Comparison of ENCODE assay signal across 14 cellular contexts in the genomic region with DNA sequence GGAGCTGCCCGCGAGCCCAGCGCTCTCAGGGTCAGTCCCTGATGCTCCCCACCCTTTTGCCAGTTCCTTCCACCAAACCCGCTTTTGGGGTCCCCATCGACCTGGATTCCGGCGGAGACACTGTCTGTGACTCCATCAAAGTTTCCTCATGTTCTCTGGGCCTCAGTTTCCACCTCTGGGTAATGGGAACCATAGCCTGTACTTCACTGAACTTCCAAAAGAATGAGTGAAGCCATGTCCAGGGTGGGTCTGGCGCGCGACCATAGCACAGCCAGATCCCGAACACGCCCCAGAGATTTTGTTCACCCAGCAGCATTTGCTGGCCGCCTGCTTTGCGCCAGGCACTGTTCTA. TPM values are rescaled to one million over a fixed set of nuclear protein-coding genes. Genes with fewer than 3 reads are reported as not detected.
A peak's percentile ranks its signal among the peaks of the same experiment; 100 is the strongest.
DNase-seq lines count a peak whose midpoint lies in the region; ATAC-seq, FAIRE-seq and TF ChIP-seq lines count a peak whose summit lies in the region.
"Had no signal": no experiment of that assay in that cellular context is flagged by ENCODE, and none has a peak within 500 bp of the region (broad histone marks: within the 10 kb centered on the region; RNA-seq: fewer than 3 reads in every experiment).

No MANE protein-coding gene starts in this region.

- no peak for ATAC-seq in HepG2
- ATAC-seq in right lobe of liver, result no peak
- ATAC-seq in naive thymus-derived CD4-positive, alpha-beta T cell, result no peak
- no peak for ATAC-seq in GM18907 (IDR thresholded peaks at IDR 0.05; ENCODE audit: unreplicated experiment)

- no TSS peak for BruUV-seq in HepG2 (replicated peaks; lab: Mats Ljungman, UMichigan)

- H3K9me3 Mint-ChIP-seq in naive thymus-derived CD4-positive, alpha-beta T cell, result peaks cover 0 to 6% (median 0%) of the 10 kb centered on the region in 11 donors
- H3K9me3 Mint-ChIP-seq: activated B cell treated with CpG ODN at 0.5 μM for 24 hours had no signal

- H3K4me3 Mint-ChIP-seq in naive thymus-derived CD4-positive, alpha-beta T cell, result peak overlapping the region in 8 of 10 donors; percentile 17 to 68 (median 38)
- H3K4me3 Mint-ChIP-seq: activated B cell treated with CpG ODN at 0.5 μM for 24 hours had no signal

- peak overlapping the region; percentile 40; the same call in 1 of the 2 replicates for H3K4me2 ChIP-seq in HepG2 (ENCODE audit: low read depth, low read length)

- H3K27ac ChIP-seq in HepG2 (ENCODE audit: extremely low read length, insufficient read depth, low read length), result no peak overlapping the region
- no peak overlapping the region for H3K27ac ChIP-seq in right lobe of liver
- no peak overlapping the region for H3K27ac ChIP-seq in ectodermal cell (ENCODE audit: insufficient read depth, low read depth, low read length, poor library complexity, severe bottlenecking)
- no peak overlapping the region for H3K27ac ChIP-seq in naive thymus-derived CD4-positive, alpha-beta T cell (ENCODE audit: low read depth, low read length)
- no peak overlapping the region for H3K27ac ChIP-seq in tibial nerve
- H3K27ac ChIP-seq: esophagus squamous epithelium had no signal

- peaks cover 0 to 4% (median 0%) of the 10 kb centered on the region in 5 donors for H3K36me3 Mint-ChIP-seq in naive thymus-derived CD4-positive, alpha-beta T cell

- H3K4me1 ChIP-seq in HepG2 (ENCODE audit: insufficient read depth, low read length) (peaks cover 31% of the 10 kb centered on the region), right lobe of liver (peaks cover 0 to 5% (median 0%) of the 10 kb centered on the region in 4 donors), ectodermal cell (ENCODE audit: control insufficient read depth, insufficient read depth, low read length) (no peaks in the 10 kb centered on the region), tibial nerve (peaks cover 0 to 8% (median 2%) of the 10 kb centered on the region in 4 donors)
- peaks cover 0 to 4% of the 10 kb centered on the region in 2 donors for H3K4me1 ChIP-seq in naive thymus-derived CD4-positive, alpha-beta T cell (ENCODE audit: control insufficient read depth in 2 of 2, insufficient read depth in 2 of 2, low read length in 2 of 2)

- H3K27me3 ChIP-seq in HepG2 (ENCODE audit: control insufficient read depth in 1 of 2, insufficient read depth in 2 of 2, low read length in 2 of 2) (peaks cover 6 to 24% of the 10 kb centered on the region in 2 experiments; a peak in 4 of 5 replicates), right lobe of liver (no peaks in the 10 kb centered on the region), ectodermal cell (ENCODE audit: control insufficient read depth, insufficient read depth, low read length, poor library complexity, severe bottlenecking) (peaks cover 35% of the 10 kb centered on the region), tibial nerve (peaks cover 0 to 21% of the 10 kb centered on the region in 2 donors), MG63 (peaks cover 35% of the 10 kb centered on the region)
- H3K27me3 ChIP-seq in naive thymus-derived CD4-positive, alpha-beta T cell (ENCODE audit: control insufficient read depth in 2 of 2, insufficient read depth in 2 of 2, low read length in 2 of 2), result no peaks in the 10 kb centered on the region

- peak overlapping the region in 1 of 3 experiments; percentile 37; a peak in 1 of 6 replicates for H3K4me3 ChIP-seq in HepG2 (replicated peaks in 1 of 3; ENCODE audit: insufficient read depth in 1 of 3, low read depth in 2 of 3, low read length in 3 of 3)
- no peak overlapping the region for H3K4me3 ChIP-seq in right lobe of liver
- H3K4me3 ChIP-seq in ectodermal cell (ENCODE audit: insufficient read depth, low read depth, low read length), result peak overlapping the region; percentile 31
- H3K4me3 ChIP-seq in naive thymus-derived CD4-positive, alpha-beta T cell (ENCODE audit: low read length), result no peak overlapping the region
- peak overlapping the region in 2 of 4 donors; percentile 4 to 14 for H3K4me3 ChIP-seq in tibial nerve
- H3K4me3 ChIP-seq in MG63, result no peak overlapping the region
- H3K4me3 ChIP-seq: GM12878 had no signal

- no peak overlapping the region for H3K27ac Mint-ChIP-seq in naive thymus-derived CD4-positive, alpha-beta T cell
- H3K27ac Mint-ChIP-seq: activated B cell treated with CpG ODN at 0.5 μM for 24 hours had no signal

- H3K36me3 ChIP-seq in HepG2 (replicated peaks in 1 of 2; ENCODE audit: control insufficient read depth in 1 of 2, insufficient read depth in 2 of 2, low read length in 2 of 2), result no peaks in the 10 kb centered on the region
- H3K36me3 ChIP-seq in right lobe of liver, result no peaks in the 10 kb centered on the region
- H3K36me3 ChIP-seq in ectodermal cell (ENCODE audit: control insufficient read depth, insufficient read depth, low read length), result no peaks in the 10 kb centered on the region
- no peaks in the 10 kb centered on the region for H3K36me3 ChIP-seq in naive thymus-derived CD4-positive, alpha-beta T cell (ENCODE audit: control insufficient read depth in 2 of 3, insufficient read depth in 3 of 3, low read length in 3 of 3)
- no peaks in the 10 kb centered on the region for H3K36me3 ChIP-seq in tibial nerve
- H3K36me3 ChIP-seq in MG63, result no peaks in the 10 kb centered on the region
- H3K36me3 ChIP-seq: esophagus squamous epithelium had no signal

- no peak for TF ChIP-seq CTCF in HepG2 (CRISPR knock-in tag; IDR thresholded peaks at IDR 0.05)
- no peak for TF ChIP-seq CTCF in right lobe of liver (IDR thresholded peaks at IDR 0.05)
- no peak for TF ChIP-seq CTCF in tibial nerve (IDR thresholded peaks at IDR 0.05)
- TF ChIP-seq CTCF in GM10248 (IDR thresholded peaks at IDR 0.05; ENCODE audit: control extremely low read depth, extremely low read depth, low read depth, missing control alignments), result no peak

- peaks cover 11 to 36% (median 13%) of the 10 kb centered on the region in 5 donors for H3K27me3 Mint-ChIP-seq in naive thymus-derived CD4-positive, alpha-beta T cell

- in situ Hi-C loops in HepG2 (cut with HindIII; ENCODE audit: extremely low pct_ligation_motif_present, low pct_unique_long_range_greater_than_20kb), result no loop called here

- no peak for DNase-seq in HepG2 (ENCODE audit: low spot score)
- no peak for DNase-seq in right lobe of liver
- DNase-seq in naive thymus-derived CD4-positive, alpha-beta T cell, result peak in 1 of 9 donors; percentile 5
- no peak for DNase-seq in tibial nerve (ENCODE audit: low spot score in 2 of 2)
- no peak for DNase-seq in MG63
- no peak for DNase-seq in GM10248 (ENCODE audit: extremely low spot score)
- DNase-seq: activated B cell treated with CpG ODN at 0.5 μM for 24 hours, anterior cingulate cortex, esophagus squamous epithelium, NCI-H1694 had no signal

- H3K9ac ChIP-seq in HepG2 (ENCODE audit: insufficient read depth, low read depth, low read length), result no peak overlapping the region

- TF ChIP-seq EP300 in HepG2 (IDR thresholded peaks at IDR 0.05; ENCODE audit: low read depth in 2 of 2, low read length in 2 of 2) (no peak), HepG2 (CRISPR knock-in tag; IDR thresholded peaks at IDR 0.05; ENCODE audit: borderline replicate concordance) (no peak), tibial nerve (IDR thresholded peaks at IDR 0.05) (no peak)

- peaks cover 0 to 12% (median 11%) of the 10 kb centered on the region in 7 donors for H3K4me1 Mint-ChIP-seq in naive thymus-derived CD4-positive, alpha-beta T cell

- CTCF ChIA-PET in HepG2 (lab: Yijun Ruan, JAX; ENCODE audit: low intra/inter-chr PET ratio, low total read pairs), result no interaction called here
- CTCF ChIA-PET in naive thymus-derived CD4-positive, alpha-beta T cell (lab: Charles Lee), result no interaction called here
- CTCF ChIA-PET in GM10248 (lab: Yijun Ruan, JAX), result interaction anchor here (1.4 kb wide), 1 partner anchor 64 kb away, joined by 3 read pairs; no protein-coding TSS in a partner anchor

- H2AFZ ChIP-seq in HepG2 (ENCODE audit: low read length), result no peak overlapping the region

- 72% methylated on average over 12 of the region's 14 CpGs for WGBS in HepG2 (ENCODE audit: low lambda C conversion rate)
- 32% methylated on average over 10 of the region's 14 CpGs for WGBS in right lobe of liver (ENCODE audit: insufficient coverage, low coverage, low lambda C conversion rate, missing lambda C conversion rate)
- 45 to 47% methylated on average over 14 of the region's 14 CpGs for WGBS in ectodermal cell, 2 experiments
- 36 to 41% methylated on average over 10 to 12 of the region's 14 CpGs for WGBS in tibial nerve, 2 donors

- TF ChIP-seq RAD21 in HepG2 (CRISPR knock-in tag; IDR thresholded peaks at IDR 0.05), result no peak

- TF ChIP-seq POLR2A in HepG2 (IDR thresholded peaks at IDR 0.05; ENCODE audit: insufficient read depth in 1 of 2, low read depth in 2 of 2, low read length in 2 of 2) (no peak), right lobe of liver (IDR thresholded peaks at IDR 0.05) (no peak), tibial nerve (IDR thresholded peaks at IDR 0.05) (no peak)

- POLR2A ChIA-PET in HepG2 (lab: Yijun Ruan, JAX), result no interaction called here
- POLR2A ChIA-PET in naive thymus-derived CD4-positive, alpha-beta T cell (lab: Charles Lee), result no interaction called here
- POLR2A ChIA-PET in GM10248 (lab: Yijun Ruan, JAX), result no interaction called here

- H3K79me2 ChIP-seq in HepG2 (ENCODE audit: insufficient read depth, low read length), result no peaks in the 10 kb centered on the region

- peaks cover 5% of the 10 kb centered on the region for H3K9me3 ChIP-seq in HepG2 (ENCODE audit: low read length)
- no peaks in the 10 kb centered on the region for H3K9me3 ChIP-seq in right lobe of liver
- no peaks in the 10 kb centered on the region for H3K9me3 ChIP-seq in ectodermal cell (ENCODE audit: control insufficient read depth, low read length)
- no peaks in the 10 kb centered on the region for H3K9me3 ChIP-seq in naive thymus-derived CD4-positive, alpha-beta T cell (ENCODE audit: control insufficient read depth in 2 of 3, low read length in 3 of 3)
- H3K9me3 ChIP-seq in tibial nerve, result peaks cover 0 to 6% (median 0%) of the 10 kb centered on the region in 4 donors
- H3K9me3 ChIP-seq in MG63, result no peaks in the 10 kb centered on the region
- H3K9me3 ChIP-seq: esophagus squamous epithelium had no signal

- no peaks in the 10 kb centered on the region for H4K20me1 ChIP-seq in HepG2 (ENCODE audit: insufficient read depth, low read length)

- no peak for FAIRE-seq in HepG2 (lab: Jason Lieb, UNC)
- FAIRE-seq: GM12878 had no signal

- intact Hi-C loops in HepG2 (cut with micrococcal nuclease; ENCODE audit: unreplicated experiment) (no loop called here), right lobe of liver (cut with DNase I) (no loop called here)
- intact Hi-C loops in naive thymus-derived CD4-positive, alpha-beta T cell (cut with micrococcal nuclease), result loop anchor here in 1 of 2 donors (2.0 kb wide), 1 partner anchor 26 kb away; no protein-coding TSS in a partner anchor

RNA-seq across cellular contexts. Expression of a gene that starts 0.3 kb away (rescaled TPM):
- total RNA-seq in HepG2 (2016; rRNA removed; fragmentation: Illumina TruSeq; extraction: Trizol) (0.11 TPM in 1 of 2 replicates, not detected in the other), right lobe of liver (not detected), tibial nerve (not detected)
- 0.44 and 0.71 TPM in 2 replicates for total RNA-seq in HepG2 (2016; cell fraction: cytosol; rRNA removed; fragmentation: Illumina TruSeq; extraction: Trizol; ENCODE audit: low read depth)
- 0.13 TPM in 1 of 2 replicates, not detected in the other for total RNA-seq in HepG2 (2016; cell fraction: insoluble cytoplasmic fraction; rRNA removed; fragmentation: Illumina TruSeq; extraction: Trizol)
- 0.17 and 0.28 TPM in 2 replicates for total RNA-seq in HepG2 (2016; cell fraction: membrane; rRNA removed; fragmentation: Illumina TruSeq; extraction: Trizol)
- 0.37 and 0.60 TPM in 2 replicates for total RNA-seq in HepG2 (2016; cell fraction: nucleus; rRNA removed; fragmentation: Illumina TruSeq; extraction: Trizol)
- 0.05 TPM in 1 of 2 replicates, not detected in the other for polyA plus RNA-seq in HepG2 (2011; rRNA removed)
- polyA plus RNA-seq in HepG2 (2011; cell fraction: cytosol; rRNA removed), result not detected in 2 replicates
- 0.07 and 0.10 TPM in 2 replicates for polyA plus RNA-seq in HepG2 (2011; cell fraction: nucleus; rRNA removed)
- 0.17 and 0.23 TPM in 2 replicates for polyA plus RNA-seq in HepG2 (2012)
- 0.05 and 0.08 TPM in 2 replicates for polyA plus RNA-seq in HepG2 (2016; cell fraction: cytosol; fragmentation: Illumina TruSeq; extraction: Trizol; ENCODE audit: low read depth)
- not detected in 2 replicates for polyA plus RNA-seq in HepG2 (2016; cell fraction: insoluble cytoplasmic fraction; fragmentation: Illumina TruSeq; extraction: Trizol; ENCODE audit: low read depth)
- 0.07 TPM in 1 of 2 replicates, not detected in the other for polyA plus RNA-seq in HepG2 (2016; cell fraction: membrane; fragmentation: Illumina TruSeq; extraction: Trizol; ENCODE audit: low read depth)
- not detected in 2 replicates for polyA plus RNA-seq in HepG2 (2016; cell fraction: nucleus; fragmentation: Illumina TruSeq; extraction: Trizol; ENCODE audit: insufficient read depth, low read depth)
- polyA minus RNA-seq in HepG2 (2011; rRNA and poly(A)+ RNA removed; ENCODE audit: low replicate concordance), result 0.05 and 0.14 TPM in 2 replicates
- polyA minus RNA-seq in HepG2 (2011; cell fraction: cytosol; rRNA and poly(A)+ RNA removed), result 0.26 TPM in 1 of 2 replicates, not detected in the other
- polyA minus RNA-seq in HepG2 (2011; cell fraction: nucleus; rRNA and poly(A)+ RNA removed), result 0.50 and 0.77 TPM in 2 replicates
- polyA plus RNA-seq in ectodermal cell (2013, experiment 1 of 4), result not detected
- polyA plus RNA-seq in ectodermal cell (2013, experiment 2 of 4), result 0.07 TPM
- polyA plus RNA-seq in ectodermal cell (2013, experiment 3 of 4), result not detected
- polyA plus RNA-seq in ectodermal cell (2013, experiment 4 of 4), result not detected
- total RNA-seq in naive thymus-derived CD4-positive, alpha-beta T cell, result 1 to 10 TPM in 2 of 5 experiments, under 1 TPM in 2, not detected in 1; 0.67 to 1.6 (median 1.0) TPM
- under 1 TPM; 0.07 to 0.48 TPM for polyA plus RNA-seq in naive thymus-derived CD4-positive, alpha-beta T cell
- not detected in 2 replicates for total RNA-seq in MG63 (2014; rRNA removed; shearing (Covaris generic); ENCODE audit: low replicate concordance)
- total RNA-seq: esophagus squamous epithelium, GM12878, left colon had no signal

RNA-seq across cellular contexts. Expression of a gene that starts 43.4 kb away (rescaled TPM):
- total RNA-seq in HepG2 (2016; rRNA removed; fragmentation: Illumina TruSeq; extraction: Trizol) (14.3 and 23.8 TPM in 2 replicates), right lobe of liver (10 to 100 TPM in 5 of 6 experiments, 1 to 10 TPM in 1; 10.0 to 17.5 (median 11.5) TPM), tibial nerve (10 to 100 TPM; 42.8 to 90.8 (median 50.3) TPM)
- total RNA-seq in HepG2 (2016; cell fraction: cytosol; rRNA removed; fragmentation: Illumina TruSeq; extraction: Trizol; ENCODE audit: low read depth), result 3.2 and 3.4 TPM in 2 replicates
- 12.5 and 22.8 TPM in 2 replicates for total RNA-seq in HepG2 (2016; cell fraction: insoluble cytoplasmic fraction; rRNA removed; fragmentation: Illumina TruSeq; extraction: Trizol)
- 8.3 and 8.6 TPM in 2 replicates for total RNA-seq in HepG2 (2016; cell fraction: membrane; rRNA removed; fragmentation: Illumina TruSeq; extraction: Trizol)
- 20.0 and 25.8 TPM in 2 replicates for total RNA-seq in HepG2 (2016; cell fraction: nucleus; rRNA removed; fragmentation: Illumina TruSeq; extraction: Trizol)
- polyA plus RNA-seq in HepG2 (2011; rRNA removed), result 20.0 and 22.0 TPM in 2 replicates
- polyA plus RNA-seq in HepG2 (2011; cell fraction: cytosol; rRNA removed), result 7.4 and 8.9 TPM in 2 replicates
- polyA plus RNA-seq in HepG2 (2011; cell fraction: nucleus; rRNA removed), result 47.8 and 56.1 TPM in 2 replicates
- polyA plus RNA-seq in HepG2 (2012), result 11.0 and 12.1 TPM in 2 replicates
- polyA plus RNA-seq in HepG2 (2016; cell fraction: cytosol; fragmentation: Illumina TruSeq; extraction: Trizol; ENCODE audit: low read depth), result 1.1 and 1.2 TPM in 2 replicates
- polyA plus RNA-seq in HepG2 (2016; cell fraction: insoluble cytoplasmic fraction; fragmentation: Illumina TruSeq; extraction: Trizol; ENCODE audit: low read depth), result 8.7 and 10.9 TPM in 2 replicates
- polyA plus RNA-seq in HepG2 (2016; cell fraction: membrane; fragmentation: Illumina TruSeq; extraction: Trizol; ENCODE audit: low read depth), result 2.6 and 3.0 TPM in 2 replicates
- polyA plus RNA-seq in HepG2 (2016; cell fraction: nucleus; fragmentation: Illumina TruSeq; extraction: Trizol; ENCODE audit: insufficient read depth, low read depth), result 33.2 and 35.2 TPM in 2 replicates
- polyA minus RNA-seq in HepG2 (2011; rRNA and poly(A)+ RNA removed; ENCODE audit: low replicate concordance), result 52.0 and 57.8 TPM in 2 replicates
- polyA minus RNA-seq in HepG2 (2011; cell fraction: cytosol; rRNA and poly(A)+ RNA removed), result 14.7 and 15.5 TPM in 2 replicates
- polyA minus RNA-seq in HepG2 (2011; cell fraction: nucleus; rRNA and poly(A)+ RNA removed), result 23.9 and 25.6 TPM in 2 replicates
- polyA plus RNA-seq in ectodermal cell (2013, experiment 1 of 4), result 9.8 TPM
- 10.2 TPM for polyA plus RNA-seq in ectodermal cell (2013, experiment 2 of 4)
- polyA plus RNA-seq in ectodermal cell (2013, experiment 3 of 4), result 5.8 TPM
- 6.4 TPM for polyA plus RNA-seq in ectodermal cell (2013, experiment 4 of 4)
- 10 to 100 TPM; 15.3 to 27.9 (median 21.8) TPM for total RNA-seq in naive thymus-derived CD4-positive, alpha-beta T cell
- polyA plus RNA-seq in naive thymus-derived CD4-positive, alpha-beta T cell, result 1 to 10 TPM; 1.9 to 3.1 TPM
- total RNA-seq in MG63 (2014; rRNA removed; shearing (Covaris generic); ENCODE audit: low replicate concordance), result 11.5 and 27.1 TPM in 2 replicates
